Comparison of ENCODE assay signal across 1 cellular context in genomic region chr7:30896783-30897617, GRCh38.
TF ChIP-seq lines count a peak whose summit lies in the region.

No MANE protein-coding gene starts in this region.

TF ChIP-seq in K562, 482 proteins besides CTCF, POLR2A, EP300 and RAD21 (continued from another document and continues in another):
- no peak for TF ChIP-seq ATF1 (CRISPR knock-in tag; IDR thresholded peaks at IDR 0.05)
- no peak for TF ChIP-seq ATF1 (tag; IDR thresholded peaks at IDR 0.05)
- TF ChIP-seq CCAR2 (IDR thresholded peaks at IDR 0.05; ENCODE audit: low read depth, low read length) = no peak
- TF ChIP-seq NCOR1 (IDR thresholded peaks at IDR 0.05) = peak; percentile 91
- peak; percentile 81; the same call in 1 of the 2 replicates for TF ChIP-seq CC2D1A (IDR thresholded peaks at IDR 0.05)
- no peak for TF ChIP-seq RFX1 (IDR thresholded peaks at IDR 0.05)
- TF ChIP-seq CEBPG (CRISPR knock-in tag; IDR thresholded peaks at IDR 0.05) = no peak
- no peak for TF ChIP-seq CEBPG (tag; conservative IDR thresholded peaks at IDR 0.05 in 1 of 2, IDR thresholded peaks at IDR 0.05 in 1 of 2)
- TF ChIP-seq ZNF668 (CRISPR knock-in tag; IDR thresholded peaks at IDR 0.05) = no peak
- no peak for TF ChIP-seq MIER1 (IDR thresholded peaks at IDR 0.05; ENCODE audit: low read depth)
- TF ChIP-seq HDAC6 (IDR thresholded peaks at IDR 0.05; ENCODE audit: low read depth, low read length) = no peak
- peak; percentile 80 for TF ChIP-seq DPF2 (IDR thresholded peaks at IDR 0.05)
- no peak for TF ChIP-seq ZNF695 (CRISPR knock-in tag; IDR thresholded peaks at IDR 0.05)
- no peak for TF ChIP-seq ZNF146 (CRISPR knock-in tag; IDR thresholded peaks at IDR 0.05; ENCODE audit: unreplicated experiment)
- no peak for TF ChIP-seq PBX2 (CRISPR knock-in tag; IDR thresholded peaks at IDR 0.05; ENCODE audit: low read depth)
- no peak for TF ChIP-seq PBX2 (tag; conservative IDR thresholded peaks at IDR 0.05; ENCODE audit: low read depth)
- TF ChIP-seq CREB3 (tag; conservative IDR thresholded peaks at IDR 0.05; ENCODE audit: low read depth) = no peak
- no peak for TF ChIP-seq HINFP (tag; conservative IDR thresholded peaks at IDR 0.05; ENCODE audit: low read depth)
- TF ChIP-seq CTBP1 (IDR thresholded peaks at IDR 0.05; ENCODE audit: borderline replicate concordance) = peak; percentile 67; the same call in 1 of the 2 replicates
- TF ChIP-seq SIN3B (IDR thresholded peaks at IDR 0.05; ENCODE audit: low read depth) = no peak
- TF ChIP-seq GATA2 (CRISPR knock-in tag; IDR thresholded peaks at IDR 0.05) = peak; percentile 82
- TF ChIP-seq PTBP1 (IDR thresholded peaks at IDR 0.05; ENCODE audit: low read depth, low read length) = peak; percentile 15; the same call in 1 of the 2 replicates
- peak; percentile 62 to 87 for TF ChIP-seq E2F6 (IDR thresholded peaks at IDR 0.05; ENCODE audit: borderline replicate concordance in 1 of 2, extremely low read depth in 1 of 2, insufficient read depth in 1 of 2, insufficient read length in 1 of 2, low read depth in 1 of 2, low read length in 1 of 2, poor library complexity in 1 of 2, severe bottlenecking in 1 of 2)
- TF ChIP-seq ZNF609 (CRISPR knock-in tag; IDR thresholded peaks at IDR 0.05; ENCODE audit: borderline replicate concordance) = no peak
- no peak for TF ChIP-seq TGIF2 (CRISPR knock-in tag; IDR thresholded peaks at IDR 0.05)
- no peak for TF ChIP-seq OTX1 (CRISPR knock-in tag; IDR thresholded peaks at IDR 0.05)
- TF ChIP-seq GMEB1 (CRISPR knock-in tag; IDR thresholded peaks at IDR 0.05) = no peak
- TF ChIP-seq RBM15 (IDR thresholded peaks at IDR 0.05; ENCODE audit: insufficient read depth, low read length) = no peak
- TF ChIP-seq ZNF165 (CRISPR knock-in tag; IDR thresholded peaks at IDR 0.05; ENCODE audit: borderline replicate concordance) = no peak
- no peak for TF ChIP-seq TRIM28 (IDR thresholded peaks at IDR 0.05)
- peak; percentile 43; the same call in 1 of the 2 replicates for TF ChIP-seq RNF2 (IDR thresholded peaks at IDR 0.05)
- no peak for TF ChIP-seq SIX5 (IDR thresholded peaks at IDR 0.05; ENCODE audit: borderline replicate concordance in 1 of 2, insufficient read depth in 1 of 2, low read depth in 1 of 2, low read length in 2 of 2)
- TF ChIP-seq SRSF3 (IDR thresholded peaks at IDR 0.05; ENCODE audit: insufficient read depth, low read length) = no peak
- TF ChIP-seq HCFC1 (IDR thresholded peaks at IDR 0.05; ENCODE audit: low read depth, low read length) = no peak
- no peak for TF ChIP-seq ZNF740 (CRISPR knock-in tag; IDR thresholded peaks at IDR 0.05)
- TF ChIP-seq ZNF740 (tag; IDR thresholded peaks at IDR 0.05) = no peak
- peak; percentile 65 for TF ChIP-seq ZNF263 (CRISPR knock-in tag; IDR thresholded peaks at IDR 0.05; ENCODE audit: borderline replicate concordance)
- TF ChIP-seq RBM14 (IDR thresholded peaks at IDR 0.05; ENCODE audit: borderline replicate concordance, insufficient read depth, low read depth, low read length) = no peak
- no peak for TF ChIP-seq UBTF (IDR thresholded peaks at IDR 0.05; ENCODE audit: borderline replicate concordance in 1 of 2, low read depth in 2 of 2, low read length in 2 of 2)
- no peak for TF ChIP-seq ZNF384 (IDR thresholded peaks at IDR 0.05; ENCODE audit: low read depth, low read length)
- no peak for TF ChIP-seq ERF (CRISPR knock-in tag; IDR thresholded peaks at IDR 0.05)
- peak; percentile 80 for TF ChIP-seq SMARCA4 (IDR thresholded peaks at IDR 0.05)
- no peak for TF ChIP-seq KHSRP (IDR thresholded peaks at IDR 0.05)
- TF ChIP-seq GTF2E2 (tag; IDR thresholded peaks at IDR 0.05) = no peak
- no peak for TF ChIP-seq TEAD2 (tag; IDR thresholded peaks at IDR 0.05)
- TF ChIP-seq STAT6 (CRISPR knock-in tag; IDR thresholded peaks at IDR 0.05) = no peak
- peak; percentile 28 for TF ChIP-seq DACH1 (IDR thresholded peaks at IDR 0.05; ENCODE audit: partially characterized antibody)
- TF ChIP-seq YBX1 (IDR thresholded peaks at IDR 0.05) = no peak
- no peak for TF ChIP-seq SETDB1 (IDR thresholded peaks at IDR 0.05; ENCODE audit: low read length)
